Comparison of ENCODE assay signal across 16 cellular contexts in the genomic region with DNA sequence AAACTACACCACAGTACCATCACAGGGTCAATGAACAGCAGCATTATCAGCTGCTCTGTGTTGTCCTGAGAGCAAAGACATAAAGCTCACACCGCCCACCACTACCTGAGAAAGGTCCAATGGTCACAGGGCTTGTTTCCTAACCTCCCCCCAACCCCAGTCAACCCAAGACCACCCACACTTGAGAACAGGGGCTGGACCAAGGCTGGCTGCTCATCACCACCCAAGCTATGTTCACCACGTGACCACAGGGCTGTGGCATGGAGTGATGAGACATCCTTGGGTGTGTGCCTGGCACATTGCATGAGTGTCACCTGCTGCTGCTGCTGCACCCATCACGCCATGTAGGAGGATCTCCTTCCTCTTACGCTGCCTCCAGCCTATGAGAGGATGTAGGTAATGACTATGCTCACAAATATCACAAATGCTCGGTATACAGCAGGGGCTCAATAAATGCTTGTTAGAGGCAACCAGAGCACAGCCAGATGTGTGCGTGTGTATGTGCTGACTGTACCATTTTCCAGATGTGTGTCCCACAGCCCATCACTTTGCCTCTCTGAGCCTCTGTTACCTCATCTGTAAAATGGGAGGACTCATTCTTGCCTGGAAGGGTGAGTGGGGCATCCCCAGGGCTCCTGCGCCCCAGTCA.
DNase-seq lines count a peak whose midpoint lies in the region; ATAC-seq and TF ChIP-seq lines count a peak whose summit lies in the region.
"Had no signal": no experiment of that assay in that cellular context is flagged by ENCODE, and none has a peak within 500 bp of the region (broad histone marks: within the 10 kb centered on the region; RNA-seq: fewer than 3 reads in every experiment).

No MANE protein-coding gene starts in this region.

- peak; percentile 74 for ATAC-seq in GM18511 (IDR thresholded peaks at IDR 0.05; ENCODE audit: unreplicated experiment)
- ATAC-seq in GM19397 (IDR thresholded peaks at IDR 0.05; ENCODE audit: unreplicated experiment) = no peak

- H3K4me1 ChIP-seq in BLaER1 treated with 17β-estradiol and CSF1 and Interleukin-3, amounts not matched to agents 10 nM and 100 nM = peaks cover 43 to 93% (median 82%) of the 10 kb centered on the region in 10 experiments

- no peaks in the 10 kb centered on the region for H4K20me1 ChIP-seq in BLaER1 treated with 17β-estradiol and CSF1 and Interleukin-3, amounts not matched to agents 10 nM and 100 nM

- H3K36me3 ChIP-seq in BLaER1 treated with 17β-estradiol and CSF1 and Interleukin-3, amounts not matched to agents 10 nM and 100 nM = no peaks in the 10 kb centered on the region
- H3K36me3 ChIP-seq: WERI-Rb-1 had no signal

- H3K4me2 ChIP-seq in BLaER1 treated with 17β-estradiol and CSF1 and Interleukin-3, amounts not matched to agents 10 nM and 100 nM = peak overlapping the region in 10 of 11 experiments; percentile 4 to 92 (median 86); a peak in 19 of 22 replicates
- H3K4me2 ChIP-seq: hepatocyte had no signal

- H3K9me3 ChIP-seq in BLaER1 treated with 17β-estradiol and CSF1 and Interleukin-3, amounts not matched to agents 10 nM and 100 nM (replicated peaks in 1 of 11) = peaks cover 0 to 10% (median 0%) of the 10 kb centered on the region in 11 experiments; a peak in 7 of 22 replicates

- TF ChIP-seq CTCF in HL-60 (IDR thresholded peaks at IDR 0.05; ENCODE audit: insufficient read depth, low read length) (no peak), coronary artery (IDR thresholded peaks at IDR 0.05) (no peak)

- no peak overlapping the region for H3K4me3 ChIP-seq in BLaER1 treated with 17β-estradiol and CSF1 and Interleukin-3, amounts not matched to agents 10 nM and 100 nM
- H3K4me3 ChIP-seq in HL-60 (replicated peaks; ENCODE audit: insufficient read depth, low read length) (no peak overlapping the region), coronary artery (no peak overlapping the region)
- H3K4me3 ChIP-seq: hepatocyte, lung had no signal

- peak overlapping the region in 5 of 11 experiments; percentile 21 to 74 (median 56); a peak in 7 of 22 replicates for H3K9ac ChIP-seq in BLaER1 treated with 17β-estradiol and CSF1 and Interleukin-3, amounts not matched to agents 10 nM and 100 nM

- H3K27ac ChIP-seq in BLaER1 treated with 17β-estradiol and CSF1 and Interleukin-3, amounts not matched to agents 10 nM and 100 nM = peak overlapping the region in 9 of 11 experiments; percentile 39 to 92 (median 80); a peak in 17 of 22 replicates
- H3K27ac ChIP-seq in HL-60 (replicated peaks) (peak overlapping the region; percentile 10; the same call in 1 of the 2 replicates), coronary artery (no peak overlapping the region)
- H3K27ac ChIP-seq: WERI-Rb-1 had no signal

- H3K27me3 ChIP-seq in BLaER1 treated with 17β-estradiol and CSF1 and Interleukin-3, amounts not matched to agents 10 nM and 100 nM = no peaks in the 10 kb centered on the region
- no peaks in the 10 kb centered on the region for H3K27me3 ChIP-seq in HL-60 (ENCODE audit: insufficient read depth, poor library complexity, severe bottlenecking)
- H3K27me3 ChIP-seq: hepatocyte had no signal

- DNase-seq in HL-60 (ENCODE audit: low read depth in 1 of 2, low spot score in 1 of 2) = no peak
- DNase-seq in kidney tubule cell (ENCODE audit: low spot score) = peak; percentile 42
- no peak for DNase-seq in coronary artery (ENCODE audit: low spot score)
- DNase-seq in stimulated activated CD4-positive, alpha-beta T cell treated with anti-CD3 and anti-CD28 coated beads, Interleukin-2, amount 100 ng/mL, for 48 hours = no peak
- no peak for DNase-seq in SIG-M5 (lab: John Stamatoyannopoulos, UW)
- DNase-seq: activated effector memory CD4-positive, alpha-beta T cell treated with Interleukin-2 at 50 U/mL for 16 hours; C1 segment of cervical spinal cord; NCI-H1417 treated with DMSO at 0.1 percent for 48 hours; NCI-H69; stimulated activated naive CD4-positive, alpha-beta T cell treated with Interleukin-2 at 50 U/mL for 16 hours had no signal

Comparison
In these comparisons a context has a peak if more than half of its experiments do, and no peak if none do; other contexts are left out.
1. H3K27ac ChIP-seq: peak in BLaER1 treated with 17β-estradiol and CSF1 and Interleukin-3, amounts not matched to agents 10 nM and 100 nM (9 of 11) and HL-60 (single experiment); none in coronary artery (0 of 2).